In the genomic region with DNA sequence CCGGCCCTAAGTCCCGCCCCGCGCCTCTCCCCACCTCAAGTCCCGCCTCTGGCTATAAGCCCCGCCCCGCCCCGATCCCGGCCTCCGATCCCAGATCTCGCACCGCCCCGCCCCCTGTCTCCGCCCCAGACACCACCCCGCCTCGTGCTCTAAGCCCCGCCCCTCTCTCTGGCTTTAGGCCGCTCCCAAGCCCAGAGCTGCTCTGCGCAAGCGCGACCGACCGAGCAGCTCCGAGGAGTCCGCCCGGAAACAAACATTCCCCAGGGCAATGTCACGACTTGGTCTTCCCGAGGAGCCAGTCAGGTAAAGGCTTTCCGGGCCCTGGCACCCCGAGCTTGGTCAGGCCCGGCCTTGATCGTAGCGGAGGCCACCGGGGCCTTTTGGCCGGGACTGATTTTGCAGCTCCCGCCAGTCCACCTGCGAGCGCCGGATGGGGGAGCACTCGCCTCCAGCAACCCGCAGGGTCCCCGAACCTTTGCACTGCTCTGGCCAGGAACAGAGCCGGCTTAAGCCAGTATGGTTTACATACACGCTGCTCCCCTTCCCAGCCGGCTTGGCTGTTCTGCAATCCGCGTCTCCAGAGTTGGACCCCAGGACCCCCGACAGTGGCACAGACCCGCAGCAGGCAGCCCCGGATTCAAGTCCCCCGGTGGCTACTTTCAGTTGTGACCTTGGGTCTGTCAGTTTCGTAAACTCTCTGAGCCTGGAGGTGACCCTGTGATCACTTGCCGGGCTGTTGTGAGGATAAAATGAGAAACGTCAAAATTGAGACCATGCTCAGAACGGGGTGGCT, we compare ENCODE assay signal across 8 cellular contexts. TPM values are rescaled to one million over a fixed set of nuclear protein-coding genes. Genes with fewer than 3 reads are reported as not detected.
DNase-seq lines count a peak whose midpoint lies in the region; ATAC-seq and TF ChIP-seq lines count a peak whose summit lies in the region.

A gene (plus strand): TSS at position 200 of the 793 bp plus-strand sequence. CDS start 69 bp downstream, at position 269.

- DNase-seq in NCI-H460 (ENCODE audit: extremely low read depth, low read depth): peak; percentile 93
- DNase-seq in activated CD4-positive, alpha-beta T cell treated with anti-CD3 and anti-CD28 coated beads, Interleukin-2, amount 10 ng/mL, durations not matched to agents 24 days and 14 days: peak; percentile 98
- DNase-seq in coronary artery (ENCODE audit: low spot score): peak; percentile 98
- peak; percentile 99 for DNase-seq in left lobe of liver (ENCODE audit: low spot score)
- DNase-seq in stimulated activated CD4-positive, alpha-beta T cell treated with anti-CD3 and anti-CD28 coated beads, Interleukin-2, amount 100 ng/mL, for 24 hours: peak; percentile 99

- peak within 1 kb of the TSS; percentile 80 for H3K9ac ChIP-seq in BLaER1

- H3K36me3 ChIP-seq in BLaER1: no peaks in the 10 kb centered on the region

- TF ChIP-seq CTCF in coronary artery (IDR thresholded peaks at IDR 0.05): no peak

- peak; percentile 90 for ATAC-seq in HG03432 (IDR thresholded peaks at IDR 0.05; ENCODE audit: unreplicated experiment)
- peak; percentile 94 for ATAC-seq in left lobe of liver

- H3K4me3 ChIP-seq in BLaER1 (peak within 1 kb of the TSS; percentile 76), coronary artery (peak within 1 kb of the TSS; percentile 79)

- H3K27ac Mint-ChIP-seq in activated CD4-positive, alpha-beta T cell treated with anti-CD3 and anti-CD28 coated beads, Interleukin-2, amount 10 ng/mL, durations not matched to agents 24 days and 14 days: peak within 1 kb of the TSS; percentile 71

- peaks cover 13% of the 10 kb centered on the region for H3K36me3 Mint-ChIP-seq in activated CD4-positive, alpha-beta T cell treated with anti-CD3 and anti-CD28 coated beads, Interleukin-2, amount 10 ng/mL, durations not matched to agents 24 days and 14 days (ENCODE audit: low read depth)

- no peaks in the 10 kb centered on the region for H3K27me3 Mint-ChIP-seq in activated CD4-positive, alpha-beta T cell treated with anti-CD3 and anti-CD28 coated beads, Interleukin-2, amount 10 ng/mL, durations not matched to agents 24 days and 14 days

- TF ChIP-seq POLR2A in GM19193 (IDR thresholded peaks at IDR 0.05; ENCODE audit: extremely low read depth, insufficient read depth, insufficient read length): peak; percentile 66

- peaks cover 11% of the 10 kb centered on the region for H3K4me1 Mint-ChIP-seq in activated CD4-positive, alpha-beta T cell treated with anti-CD3 and anti-CD28 coated beads, Interleukin-2, amount 10 ng/mL, durations not matched to agents 24 days and 14 days

- H4K20me1 ChIP-seq in BLaER1: no peaks in the 10 kb centered on the region

- H3K27me3 ChIP-seq in BLaER1: no peaks in the 10 kb centered on the region

- no peaks in the 10 kb centered on the region for H3K9me3 ChIP-seq in BLaER1

- H3K27ac ChIP-seq in BLaER1: peak within 1 kb of the TSS; percentile 83
- H3K27ac ChIP-seq in coronary artery: peak within 1 kb of the TSS; percentile 71 to 94

- H3K4me3 Mint-ChIP-seq in activated CD4-positive, alpha-beta T cell treated with anti-CD3 and anti-CD28 coated beads, Interleukin-2, amount 10 ng/mL, durations not matched to agents 24 days and 14 days: peak within 1 kb of the TSS; percentile 89

- intact Hi-C loops in activated CD4-positive, alpha-beta T cell treated with anti-CD3 and anti-CD28 coated beads, Interleukin-2, amount 10 ng/mL, durations not matched to agents 24 days and 14 days (cut with micrococcal nuclease): loop anchor here (5.0 kb wide), 2 partner anchors 375 to 510 kb away; a partner anchor contains a TSS

- peaks cover 8% of the 10 kb centered on the region for H3K9me3 Mint-ChIP-seq in activated CD4-positive, alpha-beta T cell treated with anti-CD3 and anti-CD28 coated beads, Interleukin-2, amount 10 ng/mL, durations not matched to agents 24 days and 14 days

- peak within 1 kb of the TSS; percentile 85 for H3K4me2 ChIP-seq in BLaER1

- H3K4me1 ChIP-seq in BLaER1: peaks cover 30% of the 10 kb centered on the region

RNA-seq across cellular contexts. Expression of the gene that starts here (rescaled TPM):
- total RNA-seq in NCI-H460 (2014; rRNA removed; shearing (Covaris generic)): 4.1 and 5.6 TPM in 2 replicates
- polyA plus RNA-seq in NCI-H460 (2014; cell fraction: nucleus; rRNA removed): 3.7 and 6.6 TPM in 2 replicates
- 4.0 TPM in 2 replicates for total RNA-seq in activated CD4-positive, alpha-beta T cell treated with anti-CD3 and anti-CD28 coated beads, Interleukin-2, amount 10 ng/mL, durations not matched to agents 24 days and 14 days
- 24.2 TPM for total RNA-seq in left lobe of liver

Comparison
In these comparisons a context has a peak if more than half of its experiments do, and no peak if none do; other contexts are left out.
1. Peak in every context shown above with its lines: DNase-seq, ATAC-seq, H3K4me3 ChIP-seq and H3K27ac ChIP-seq.